9 cellular contexts compared by ENCODE assay signal in genomic region chr3:71128951-71129350, GRCh38.
DNase-seq lines count a peak whose midpoint lies in the region; ATAC-seq, FAIRE-seq and TF ChIP-seq lines count a peak whose summit lies in the region.
"Had no signal": no experiment of that assay in that cellular context is flagged by ENCODE, and none has a peak within 500 bp of the region (broad histone marks: within the 10 kb centered on the region; RNA-seq: fewer than 3 reads in every experiment).

No MANE protein-coding gene starts in this region.

- DNase-seq in T-helper 2 cell treated with Interferon-gamma antibody and Interleukin-4, amounts not matched to agents 5 μg/mL and 100 μg/mL, for 36 hours (ENCODE audit: low spot score) = peak; percentile 57
- DNase-seq in T-helper 2 cell (no peak), kidney (no peak), NCI-H2171 (lab: John Stamatoyannopoulos, UW) (no peak), NCI-H345 treated with DMSO at 0.1 percent for 48 hours (lab: John Stamatoyannopoulos, UW; ENCODE audit: unreplicated experiment) (no peak)

- peaks cover 19% of the 10 kb centered on the region for H3K36me3 Mint-ChIP-seq in T-helper 2 cell treated with Interferon-gamma antibody and Interleukin-4, amounts not matched to agents 5 μg/mL and 100 μg/mL, for 36 hours (ENCODE audit: low read depth)
- H3K36me3 Mint-ChIP-seq in activated naive CD8-positive, alpha-beta T cell = peaks cover 19% of the 10 kb centered on the region

- no peak for TF ChIP-seq CTCF in kidney (IDR thresholded peaks at IDR 0.05; ENCODE audit: borderline replicate concordance, extremely low read depth, insufficient read depth)

- H3K9me3 Mint-ChIP-seq in T-helper 2 cell treated with Interferon-gamma antibody and Interleukin-4, amounts not matched to agents 5 μg/mL and 100 μg/mL, for 36 hours = no peaks in the 10 kb centered on the region
- H3K9me3 Mint-ChIP-seq in activated naive CD8-positive, alpha-beta T cell (ENCODE audit: low read depth) = no peaks in the 10 kb centered on the region

- no peak for FAIRE-seq in kidney (lab: Jason Lieb, UNC)

- H3K4me3 ChIP-seq in kidney (ENCODE audit: low read length in 2 of 2) (peak overlapping the region; percentile 75 to 83), stomach smooth muscle (ENCODE audit: low read length in 2 of 2) (peak overlapping the region; percentile 76 to 81)

- peak overlapping the region; percentile 98 for H3K27ac Mint-ChIP-seq in T-helper 2 cell treated with Interferon-gamma antibody and Interleukin-4, amounts not matched to agents 5 μg/mL and 100 μg/mL, for 36 hours
- H3K27ac Mint-ChIP-seq in activated naive CD8-positive, alpha-beta T cell = peak overlapping the region; percentile 97

- H3K4me1 ChIP-seq in kidney (ENCODE audit: control insufficient read depth in 1 of 2, insufficient read depth in 1 of 2, low read depth in 1 of 2, low read length in 2 of 2) (peaks cover 4 to 13% of the 10 kb centered on the region in 2 donors), stomach smooth muscle (ENCODE audit: control insufficient read depth, insufficient read depth, low read length) (peaks cover 10% of the 10 kb centered on the region)

- H3K27ac ChIP-seq in kidney (ENCODE audit: low read depth in 2 of 2, low read length in 2 of 2) = peak overlapping the region in 1 of 2 donors; percentile 71
- H3K27ac ChIP-seq in stomach smooth muscle (ENCODE audit: low read length) = peak overlapping the region; percentile 89
- H3K27ac ChIP-seq: C4-2B had no signal

- no peaks in the 10 kb centered on the region for H3K36me3 ChIP-seq in kidney (ENCODE audit: control insufficient read depth in 1 of 2, insufficient read depth in 2 of 2, low read length in 2 of 2)
- no peaks in the 10 kb centered on the region for H3K36me3 ChIP-seq in stomach smooth muscle (ENCODE audit: control insufficient read depth in 2 of 2, insufficient read depth in 2 of 2, low read length in 2 of 2)

- no peaks in the 10 kb centered on the region for H3K27me3 Mint-ChIP-seq in T-helper 2 cell treated with Interferon-gamma antibody and Interleukin-4, amounts not matched to agents 5 μg/mL and 100 μg/mL, for 36 hours (ENCODE audit: low read depth)
- H3K27me3 Mint-ChIP-seq in activated naive CD8-positive, alpha-beta T cell = no peaks in the 10 kb centered on the region

- H3K9ac ChIP-seq in kidney (ENCODE audit: low read length in 2 of 2) = peak overlapping the region in 1 of 2 donors; percentile 28
- peak overlapping the region; percentile 85 to 96 for H3K9ac ChIP-seq in stomach smooth muscle (ENCODE audit: low read length in 2 of 2)

- H3K27me3 ChIP-seq in stomach smooth muscle (ENCODE audit: control insufficient read depth in 1 of 2, insufficient read depth in 2 of 2, low read length in 2 of 2) = no peaks in the 10 kb centered on the region

- no peak for ATAC-seq in HG02970 (IDR thresholded peaks at IDR 0.05; ENCODE audit: low FRiP score, unreplicated experiment)

- intact Hi-C loops in kidney (cut with DNase I) = no loop called here

- H3K4me1 Mint-ChIP-seq in T-helper 2 cell treated with Interferon-gamma antibody and Interleukin-4, amounts not matched to agents 5 μg/mL and 100 μg/mL, for 36 hours (ENCODE audit: low read depth) = peaks cover 65% of the 10 kb centered on the region
- peaks cover 73% of the 10 kb centered on the region for H3K4me1 Mint-ChIP-seq in activated naive CD8-positive, alpha-beta T cell (ENCODE audit: low read depth)

- H3K9me3 ChIP-seq in kidney (ENCODE audit: control insufficient read depth in 1 of 2, low read length in 2 of 2) (no peaks in the 10 kb centered on the region), stomach smooth muscle (ENCODE audit: control insufficient read depth in 2 of 2, low read length in 2 of 2) (no peaks in the 10 kb centered on the region)

- peak overlapping the region; percentile 91 for H3K4me3 Mint-ChIP-seq in T-helper 2 cell treated with Interferon-gamma antibody and Interleukin-4, amounts not matched to agents 5 μg/mL and 100 μg/mL, for 36 hours
- peak overlapping the region; percentile 95 for H3K4me3 Mint-ChIP-seq in activated naive CD8-positive, alpha-beta T cell
